Comparison of ENCODE assay signal across 11 cellular contexts in genomic region chr7:125355899-125356298, GRCh38.
DNase-seq lines count a peak whose midpoint lies in the region; ATAC-seq and TF ChIP-seq lines count a peak whose summit lies in the region.
"Had no signal": no experiment of that assay in that cellular context is flagged by ENCODE, and none has a peak within 500 bp of the region (broad histone marks: within the 10 kb centered on the region; RNA-seq: fewer than 3 reads in every experiment).

No MANE protein-coding gene starts in this region.

- no peak for TF ChIP-seq CTCF in chondrocyte (IDR thresholded peaks at IDR 0.05)

- H3K36me3 Mint-ChIP-seq in chondrocyte (ENCODE audit: low read depth), result no peaks in the 10 kb centered on the region
- H3K36me3 Mint-ChIP-seq: CD4-positive, CD25-positive, alpha-beta regulatory T cell had no signal

- H3K4me1 Mint-ChIP-seq in chondrocyte (ENCODE audit: low read depth), result peaks cover 27% of the 10 kb centered on the region
- H3K4me1 Mint-ChIP-seq: CD4-positive, CD25-positive, alpha-beta regulatory T cell had no signal

- H3K27ac Mint-ChIP-seq in chondrocyte (ENCODE audit: unreplicated experiment), result peak overlapping the region; percentile 69
- H3K27ac Mint-ChIP-seq: CD4-positive, CD25-positive, alpha-beta regulatory T cell had no signal

- no peak overlapping the region for H3K27ac ChIP-seq in substantia nigra (ENCODE audit: low read depth, low read length, poor library complexity, severe bottlenecking)

- H3K4me3 Mint-ChIP-seq in chondrocyte (ENCODE audit: unreplicated experiment), result no peak overlapping the region
- H3K4me3 Mint-ChIP-seq: CD4-positive, CD25-positive, alpha-beta regulatory T cell had no signal

- ATAC-seq in GM21786 (IDR thresholded peaks at IDR 0.05; ENCODE audit: unreplicated experiment) (peak; percentile 72), HG03575 (IDR thresholded peaks at IDR 0.05; ENCODE audit: extremely low read depth, insufficient number of reproducible peaks, low FRiP score, unreplicated experiment) (peak; percentile 55)
- ATAC-seq: mucosa of descending colon had no signal

- peaks cover 2% of the 10 kb centered on the region for H3K9me3 Mint-ChIP-seq in chondrocyte (ENCODE audit: low read depth)

- H3K27me3 Mint-ChIP-seq in chondrocyte (ENCODE audit: low read depth), result no peaks in the 10 kb centered on the region
- H3K27me3 Mint-ChIP-seq: CD4-positive, CD25-positive, alpha-beta regulatory T cell had no signal

- DNase-seq in Daoy (ENCODE audit: low read depth) (peak; percentile 42), chondrocyte (ENCODE audit: low spot score) (no peak), substantia nigra (lab: John Stamatoyannopoulos, UW) (no peak), NCI-H2029 (lab: John Stamatoyannopoulos, UW) (no peak), occipital lobe (lab: John Stamatoyannopoulos, UW) (no peak)
- no peak for DNase-seq in stimulated activated naive CD4-positive, alpha-beta T cell (lab: John Stamatoyannopoulos, UW)
- DNase-seq: CD4-positive, CD25-positive, alpha-beta regulatory T cell; H7 had no signal
